Comparison of ENCODE assay signal across 10 cellular contexts in genomic region chr11:63961608-63962412, GRCh38. TPM values are rescaled to one million over a fixed set of nuclear protein-coding genes. Genes with fewer than 3 reads are reported as not detected.
DNase-seq lines count a peak whose midpoint lies in the region; ATAC-seq and TF ChIP-seq lines count a peak whose summit lies in the region.
"Had no signal": no experiment of that assay in that cellular context is flagged by ENCODE, and none has a peak within 500 bp of the region (broad histone marks: within the 10 kb centered on the region; RNA-seq: fewer than 3 reads in every experiment).

No MANE protein-coding gene starts in this region.

- peaks cover 7% of the 10 kb centered on the region for H3K4me1 Mint-ChIP-seq in activated CD4-positive, alpha-beta T cell treated with anti-CD3 and anti-CD28 coated beads for 36 hours

- POLR2A ChIA-PET in activated CD4-positive, alpha-beta T cell treated with anti-CD3 and anti-CD28 coated beads for 36 hours (lab: Charles Lee), result interaction anchor here (0.6 kb wide), 1 partner anchor 10 kb away, joined by 4 read pairs; no protein-coding TSS in a partner anchor

- no peak for TF ChIP-seq POLR2A in GM18505 (IDR thresholded peaks at IDR 0.05; ENCODE audit: borderline replicate concordance, extremely low read depth, insufficient read depth, insufficient read length)

- DNase-seq in activated CD4-positive, alpha-beta T cell treated with anti-CD3 and anti-CD28 coated beads for 36 hours, result peak; percentile 24
- no peak for DNase-seq in activated CD4-positive, alpha-beta T cell treated with anti-CD3 and anti-CD28 coated beads, Interleukin-2, amount 50 U/mL, for 1 hour
- DNase-seq in NCI-H2227 treated with DMSO at 0.1 percent for 48 hours (lab: John Stamatoyannopoulos, UW), result peak; percentile 17
- peak; percentile 82 for DNase-seq in epithelial cell of esophagus (ENCODE audit: low read depth)
- peak; percentile 37 for DNase-seq in skeletal muscle cell (ENCODE audit: low read depth)
- DNase-seq in G401 (ENCODE audit: low spot score), result no peak
- DNase-seq: T-helper 9 cell had no signal

- no peaks in the 10 kb centered on the region for H3K36me3 Mint-ChIP-seq in activated CD4-positive, alpha-beta T cell treated with anti-CD3 and anti-CD28 coated beads for 36 hours (ENCODE audit: low read depth)

- no peak overlapping the region for H3K4me3 ChIP-seq in epithelial cell of esophagus (ENCODE audit: low read length)
- no peak overlapping the region for H3K4me3 ChIP-seq in skeletal muscle cell (ENCODE audit: low read depth, low read length)

- peak; percentile 60 for ATAC-seq in activated CD4-positive, alpha-beta T cell treated with anti-CD3 and anti-CD28 coated beads for 36 hours
- ATAC-seq in HG02840 (IDR thresholded peaks at IDR 0.05; ENCODE audit: low FRiP score, unreplicated experiment), result no peak
- ATAC-seq in GM18505 (IDR thresholded peaks at IDR 0.05; ENCODE audit: unreplicated experiment), result no peak

- no peak overlapping the region for H3K27ac Mint-ChIP-seq in activated CD4-positive, alpha-beta T cell treated with anti-CD3 and anti-CD28 coated beads for 36 hours
- H3K27ac Mint-ChIP-seq: B cell had no signal

- CTCF ChIA-PET in activated CD4-positive, alpha-beta T cell treated with anti-CD3 and anti-CD28 coated beads for 36 hours (lab: Charles Lee), result interaction anchor here (0.5 to 0.9 kb wide), 6 partner anchors 10 to 226 kb away, joined by 3 to 4 read pairs (median 3); no protein-coding TSS in a partner anchor

- intact Hi-C loops in activated CD4-positive, alpha-beta T cell treated with anti-CD3 and anti-CD28 coated beads for 36 hours (cut with DNase I, micrococcal nuclease), result no loop called here

- H3K4me3 Mint-ChIP-seq in activated CD4-positive, alpha-beta T cell treated with anti-CD3 and anti-CD28 coated beads for 36 hours, result no peak overlapping the region
- H3K4me3 Mint-ChIP-seq: B cell had no signal

- no peaks in the 10 kb centered on the region for H3K9me3 Mint-ChIP-seq in activated CD4-positive, alpha-beta T cell treated with anti-CD3 and anti-CD28 coated beads for 36 hours (ENCODE audit: low read depth)

- H3K27me3 Mint-ChIP-seq in activated CD4-positive, alpha-beta T cell treated with anti-CD3 and anti-CD28 coated beads for 36 hours, result no peaks in the 10 kb centered on the region
- H3K27me3 Mint-ChIP-seq: B cell had no signal

- in situ Hi-C loops in G401 (cut with HindIII; ENCODE audit: low sequenced_read_pairs), result no loop called here

- no peak for TF ChIP-seq CTCF in epithelial cell of esophagus (IDR thresholded peaks at IDR 0.05; ENCODE audit: insufficient read depth, low read depth, low read length, missing control alignments)

RNA-seq across cellular contexts. Expression of gene COX8A, which starts 12.6 kb away (rescaled TPM):
- 100 to 1,000 TPM; 413 to 454 TPM for total RNA-seq in activated CD4-positive, alpha-beta T cell treated with anti-CD3 and anti-CD28 coated beads for 36 hours
- total RNA-seq in G401 (2014; rRNA removed; shearing (Covaris generic)), result 499 and 536 TPM in 2 replicates

RNA-seq across cellular contexts. Expression of gene NAA40, which starts 23.0 kb away (rescaled TPM):
- 10 to 100 TPM; 13.7 to 15.9 TPM for total RNA-seq in activated CD4-positive, alpha-beta T cell treated with anti-CD3 and anti-CD28 coated beads for 36 hours
- 44.2 and 50.7 TPM in 2 replicates for total RNA-seq in G401 (2014; rRNA removed; shearing (Covaris generic))

RNA-seq across cellular contexts. Expression of gene OTUB1, which starts 24.4 kb away (rescaled TPM):
- total RNA-seq in activated CD4-positive, alpha-beta T cell treated with anti-CD3 and anti-CD28 coated beads for 36 hours, result 10 to 100 TPM; 77.4 to 86.1 TPM
- total RNA-seq in G401 (2014; rRNA removed; shearing (Covaris generic)), result 123 and 143 TPM in 2 replicates

RNA-seq across cellular contexts. Expression of gene RCOR2, which starts 44.8 kb away (rescaled TPM):
- total RNA-seq in activated CD4-positive, alpha-beta T cell treated with anti-CD3 and anti-CD28 coated beads for 36 hours, result under 1 TPM; 0.37 TPM
- total RNA-seq in G401 (2014; rRNA removed; shearing (Covaris generic)), result 53.3 and 54.9 TPM in 2 replicates
- total RNA-seq: B cell had no signal

Comparison
In these comparisons a context has a peak if more than half of its experiments do, and no peak if none do; other contexts are left out.
1. DNase-seq: peak in activated CD4-positive, alpha-beta T cell treated with anti-CD3 and anti-CD28 coated beads for 36 hours (single experiment), NCI-H2227 treated with DMSO at 0.1 percent for 48 hours (single experiment), epithelial cell of esophagus (single experiment) and skeletal muscle cell (single experiment); none in activated CD4-positive, alpha-beta T cell treated with anti-CD3 and anti-CD28 coated beads, Interleukin-2, amount 50 U/mL, for 1 hour (single experiment) and G401 (single experiment).